ENCODE assay signal across 16 cellular contexts in genomic region chr1:232963366-232963765, GRCh38. TPM values are rescaled to one million over a fixed set of nuclear protein-coding genes. Genes with fewer than 3 reads are reported as not detected.
DNase-seq lines count a peak whose midpoint lies in the region; ATAC-seq and TF ChIP-seq lines count a peak whose summit lies in the region.
"Had no signal": no experiment of that assay in that cellular context is flagged by ENCODE, and none has a peak within 500 bp of the region (broad histone marks: within the 10 kb centered on the region; RNA-seq: fewer than 3 reads in every experiment).

No MANE protein-coding gene starts in this region.

- no peaks in the 10 kb centered on the region for H3K27me3 ChIP-seq in esophagus muscularis mucosa
- H3K27me3 ChIP-seq: ovary had no signal

- WGBS in esophagus muscularis mucosa = 43% methylated on average over 7 of the region's 7 CpGs

- peaks cover 10% of the 10 kb centered on the region for H3K9me3 Mint-ChIP-seq in nephron progenitor cell

- no peak for TF ChIP-seq CTCF in AG10803 (conservative IDR thresholded peaks at IDR 0.05; ENCODE audit: low read length)
- TF ChIP-seq CTCF in esophagus muscularis mucosa (IDR thresholded peaks at IDR 0.05) = no peak
- no peak for TF ChIP-seq CTCF in nephron progenitor cell (IDR thresholded peaks at IDR 0.05)

- H3K36me3 Mint-ChIP-seq in nephron progenitor cell (ENCODE audit: low read depth) = peaks cover 57% of the 10 kb centered on the region

- H3K36me3 ChIP-seq in esophagus muscularis mucosa = peaks cover 4 to 39% (median 11%) of the 10 kb centered on the region in 4 donors
- H3K36me3 ChIP-seq: ovary had no signal

- TF ChIP-seq EP300 in esophagus muscularis mucosa (IDR thresholded peaks at IDR 0.05) = no peak

- H3K4me1 ChIP-seq in esophagus muscularis mucosa = peaks cover 18 to 40% (median 26%) of the 10 kb centered on the region in 4 donors

- H3K27ac ChIP-seq in esophagus muscularis mucosa (replicated peaks in 1 of 4) = peak overlapping the region; percentile 39 to 58 (median 47)
- H3K27ac ChIP-seq: SK-N-MC had no signal

- no peak for TF ChIP-seq POLR2A in esophagus muscularis mucosa (IDR thresholded peaks at IDR 0.05; ENCODE audit: low read depth)

- peak overlapping the region; percentile 65 for H3K27ac Mint-ChIP-seq in nephron progenitor cell
- H3K27ac Mint-ChIP-seq: activated CD8-positive, alpha-beta T cell treated with anti-CD3 and anti-CD28 coated beads, Interleukin-2, amount 10 ng/mL, durations not matched to agents 7 days and 5 days had no signal

- peaks cover 0 to 2% (median under 1%) of the 10 kb centered on the region in 4 donors for H3K9me3 ChIP-seq in esophagus muscularis mucosa

- intact Hi-C loops in esophagus muscularis mucosa (cut with DNase I) = no loop called here

- no peaks in the 10 kb centered on the region for H3K27me3 Mint-ChIP-seq in nephron progenitor cell (ENCODE audit: low read depth, poor library complexity)

- no peak for ATAC-seq in GM18520 (IDR thresholded peaks at IDR 0.05; ENCODE audit: unreplicated experiment)
- no peak for ATAC-seq in HG03025 (IDR thresholded peaks at IDR 0.05; ENCODE audit: low FRiP score, unreplicated experiment)
- ATAC-seq in HG03354 (IDR thresholded peaks at IDR 0.05; ENCODE audit: poor library complexity, severe bottlenecking, unreplicated experiment) = no peak
- ATAC-seq: activated CD8-positive, alpha-beta T cell treated with anti-CD3 and anti-CD28 coated beads, Interleukin-2, amount 10 ng/mL, durations not matched to agents 7 days and 5 days; left colon had no signal

- H3K4me1 Mint-ChIP-seq in nephron progenitor cell = peaks cover 45% of the 10 kb centered on the region

- H3K4me3 Mint-ChIP-seq in nephron progenitor cell = no peak overlapping the region
- H3K4me3 Mint-ChIP-seq: activated CD8-positive, alpha-beta T cell treated with anti-CD3 and anti-CD28 coated beads, Interleukin-2, amount 10 ng/mL, durations not matched to agents 7 days and 5 days had no signal

- DNase-seq in AG10803 (ENCODE audit: low read depth) (peak; percentile 16), OCI-M1 (lab: John Stamatoyannopoulos, UW) (peak; percentile 79), esophagus muscularis mucosa (ENCODE audit: extremely low spot score) (no peak), nephron progenitor cell (no peak)
- no peak for DNase-seq in activated CD4-positive, alpha-beta T cell treated with anti-CD3 and anti-CD28 coated beads, Interleukin-2, amount 50 U/mL, for 4 hours
- DNase-seq: activated CD8-positive, alpha-beta T cell treated with anti-CD3 and anti-CD28 coated beads, Interleukin-2, amount 10 ng/mL, durations not matched to agents 7 days and 5 days; amniotic stem cell; erythroblast; Karpas-422; left colon; NCI-H69; ovary had no signal

- H3K4me3 ChIP-seq in AG10803 (ENCODE audit: low read length) (no peak overlapping the region; the same call in 1 of the 2 replicates), esophagus muscularis mucosa (peak overlapping the region in 2 of 4 donors; percentile 5 to 9)
- H3K4me3 ChIP-seq: ovary, SK-N-MC had no signal

RNA-seq across cellular contexts. Expression of gene NTPCR, which starts 13.0 kb away (rescaled TPM):
- total RNA-seq in esophagus muscularis mucosa = 10 to 100 TPM; 21.7 to 26.6 (median 24.6) TPM

Comparison
In these comparisons a context has a peak if more than half of its experiments do, and no peak if none do; other contexts are left out.
1. DNase-seq: peak in AG10803 (single experiment) and OCI-M1 (single experiment); none in esophagus muscularis mucosa (single experiment), nephron progenitor cell (single experiment) and activated CD4-positive, alpha-beta T cell treated with anti-CD3 and anti-CD28 coated beads, Interleukin-2, amount 50 U/mL, for 4 hours (0 of 2).